Comparison of ENCODE assay signal across 9 cellular contexts in genomic region chr15:52228928-52229327, GRCh38. TPM values are rescaled to one million over a fixed set of nuclear protein-coding genes. Genes with fewer than 3 reads are reported as not detected.
DNase-seq lines count a peak whose midpoint lies in the region; ATAC-seq, FAIRE-seq and TF ChIP-seq lines count a peak whose summit lies in the region.
"Had no signal": no experiment of that assay in that cellular context is flagged by ENCODE, and none has a peak within 500 bp of the region (broad histone marks: within the 10 kb centered on the region; RNA-seq: fewer than 3 reads in every experiment).

No MANE protein-coding gene starts in this region.

- 0 out of 2 replicates have a peak, but pooled peaks cover 5% of the 10 kb centered on the region for H3F3A ChIP-seq in MM.1S (ENCODE audit: insufficient read depth, low read length)

- no peaks in the 10 kb centered on the region for H3K36me3 ChIP-seq in MM.1S (replicated peaks; ENCODE audit: insufficient read depth, low read length)
- H3K36me3 ChIP-seq in small intestine (ENCODE audit: control insufficient read depth in 2 of 2, insufficient read depth in 2 of 2, low read length in 2 of 2), result no peaks in the 10 kb centered on the region
- no peaks in the 10 kb centered on the region for H3K36me3 ChIP-seq in osteoblast (ENCODE audit: insufficient read depth, low read length)

- no peak overlapping the region for H3K27ac ChIP-seq in MM.1S (ENCODE audit: low read length)
- H3K27ac ChIP-seq in small intestine (ENCODE audit: low read depth in 1 of 2, low read length in 1 of 2), result no peak overlapping the region
- H3K27ac ChIP-seq in osteoblast (ENCODE audit: low read depth, low read length), result no peak overlapping the region

- no peaks in the 10 kb centered on the region for H3K4me1 ChIP-seq in MM.1S (ENCODE audit: low read length)
- H3K4me1 ChIP-seq in small intestine (ENCODE audit: control insufficient read depth in 2 of 2, insufficient read depth in 1 of 2, low read depth in 1 of 2, low read length in 1 of 2), result no peaks in the 10 kb centered on the region
- H3K4me1 ChIP-seq in osteoblast (ENCODE audit: insufficient read depth, low read length), result no peaks in the 10 kb centered on the region

- H3K9ac ChIP-seq in MM.1S (ENCODE audit: low read length), result no peak overlapping the region

- ATAC-seq in GM18907 (IDR thresholded peaks at IDR 0.05; ENCODE audit: unreplicated experiment) (peak; percentile 30), esophagus mucosa (peak; percentile 81)

- H4K20me1 ChIP-seq in MM.1S (ENCODE audit: insufficient read depth, low read length) (no peaks in the 10 kb centered on the region), osteoblast (ENCODE audit: insufficient read depth, low read length) (no peaks in the 10 kb centered on the region)

- H3K79me2 ChIP-seq in MM.1S (ENCODE audit: low read length) (no peaks in the 10 kb centered on the region), osteoblast (ENCODE audit: insufficient read depth, low read length) (no peaks in the 10 kb centered on the region)

- TF ChIP-seq CTCF in MM.1S (IDR thresholded peaks at IDR 0.05; ENCODE audit: low read length) (no peak), osteoblast (IDR thresholded peaks at IDR 0.05; ENCODE audit: extremely low read depth, low read depth, low read length) (no peak)

- no peak for FAIRE-seq in small intestine (lab: Jason Lieb, UNC)

- H3K9me2 ChIP-seq in MM.1S (replicated peaks; ENCODE audit: insufficient read depth, low read length), result no peaks in the 10 kb centered on the region

- H3K9me3 ChIP-seq in MM.1S (replicated peaks; ENCODE audit: insufficient read depth, low read length) (no peaks in the 10 kb centered on the region), small intestine (ENCODE audit: control insufficient read depth, low read depth) (no peaks in the 10 kb centered on the region), osteoblast (ENCODE audit: low read depth, low read length) (no peaks in the 10 kb centered on the region)

- H3K27me3 ChIP-seq in MM.1S (replicated peaks; ENCODE audit: insufficient read depth, low read length), result no peaks in the 10 kb centered on the region
- no peaks in the 10 kb centered on the region for H3K27me3 ChIP-seq in small intestine (ENCODE audit: control insufficient read depth in 2 of 2, insufficient read depth in 2 of 2, low read length in 2 of 2)
- H3K27me3 ChIP-seq in osteoblast (ENCODE audit: insufficient read depth, low read length), result peaks cover 3% of the 10 kb centered on the region

- intact Hi-C loops in head of caudate nucleus (cut with DNase I), result no loop called here

- H3K4me3 ChIP-seq in MM.1S (ENCODE audit: low read length), result no peak overlapping the region
- H3K4me3 ChIP-seq in small intestine (ENCODE audit: low read depth in 1 of 2, low read length in 2 of 2), result no peak overlapping the region
- H3K4me3 ChIP-seq in osteoblast (ENCODE audit: insufficient read depth, low read length), result no peak overlapping the region

- H2AFZ ChIP-seq in MM.1S (ENCODE audit: low read length), result no peak overlapping the region
- H2AFZ ChIP-seq in osteoblast (ENCODE audit: low read length), result no peak overlapping the region

- DNase-seq in MM.1S (peak; percentile 19), small intestine (peak; percentile 94), superior temporal gyrus (ENCODE audit: extremely low spot score) (no peak), head of caudate nucleus (no peak), osteoblast (ENCODE audit: insufficient read length, low spot score, missing footprints) (no peak)
- no peak for DNase-seq in activated naive CD4-positive, alpha-beta T cell treated with anti-CD3 and anti-CD28 coated beads, Interleukin-2, amount 50 U/mL, for 16 hours
- DNase-seq: hypothalamus had no signal

- 32 to 50% (median 47%) methylated on average over 8 of the region's 8 CpGs for WGBS in small intestine, 3 donors

- no peak overlapping the region for H3K4me2 ChIP-seq in MM.1S (ENCODE audit: low read depth, low read length)
- no peak overlapping the region for H3K4me2 ChIP-seq in osteoblast (ENCODE audit: insufficient read depth, low read length)

RNA-seq across cellular contexts. Expression of gene GNB5, which starts 37.7 kb away (rescaled TPM):
- total RNA-seq in esophagus mucosa (11.8 TPM), osteoblast (26.4 and 30.4 TPM in 2 replicates)
- 1 to 10 TPM; 1.3 to 10.0 (median 3.0) TPM for polyA plus RNA-seq in small intestine

Comparison
In these comparisons a context has a peak if more than half of its experiments do, and no peak if none do; other contexts are left out.
1. DNase-seq: peak in MM.1S (single experiment) and small intestine (single experiment); none in superior temporal gyrus (single experiment), head of caudate nucleus (0 of 42), osteoblast (single experiment) and activated naive CD4-positive, alpha-beta T cell treated with anti-CD3 and anti-CD28 coated beads, Interleukin-2, amount 50 U/mL, for 16 hours (single experiment).